30 cellular contexts compared by ENCODE assay signal in genomic region chr10:112820320-112820719, GRCh38.
"Had no signal": no experiment of that assay in that cellular context is flagged by ENCODE, and none has a peak within 500 bp of the region (broad histone marks: within the 10 kb centered on the region; RNA-seq: fewer than 3 reads in every experiment).

No MANE protein-coding gene starts in this region.

- H3K9me3 ChIP-seq: MG63 had no signal

- H3K27ac ChIP-seq: SJCRH30, SK-N-MC had no signal

- H3K27me3 Mint-ChIP-seq: activated CD4-positive, alpha-beta T cell treated with anti-CD3 and anti-CD28 coated beads for 36 hours; activated CD4-positive, alpha-beta T cell treated with anti-CD3 and anti-CD28 coated beads, Interleukin-2, amount 10 ng/mL, durations not matched to agents 7 days and 5 days; activated naive CD8-positive, alpha-beta T cell; activated naive CD8-positive, alpha-beta T cell treated with anti-CD3 and anti-CD28 coated beads, Interleukin-2, amount 50 U/mL, for 24 hours; activated T-cell treated with anti-CD3 and anti-CD28 coated beads, Interleukin-2, amount 50 U/mL, for 24 hours; brain had no signal

- H3K9me3 Mint-ChIP-seq: activated CD4-positive, alpha-beta T cell treated with anti-CD3 and anti-CD28 coated beads, Interleukin-2, amount 10 ng/mL, durations not matched to agents 7 days and 5 days; activated naive CD8-positive, alpha-beta T cell treated with anti-CD3 and anti-CD28 coated beads, Interleukin-2, amount 50 U/mL, for 24 hours; activated T-cell treated with anti-CD3 and anti-CD28 coated beads, Interleukin-2, amount 50 U/mL, for 24 hours; activated T-helper 2 cell treated with anti-CD3 and anti-CD28 coated beads, Interferon-gamma antibody, Interleukin-2, Interleukin-4, amounts not matched to agents 10 μg/mL and 5 μg/mL and 100 μg/mL, durations not matched to agents 14 hours and 24 hours and 36 hours; T-helper 1 cell treated with Interleukin-12 subunit alpha and Interleukin-12 subunit beta and Interleukin-4 antibody, amounts not matched to agents 30 μg/mL and 1 μg/mL, for 36 hours; T-helper 2 cell treated with Interferon-gamma antibody and Interleukin-4, amounts not matched to agents 5 μg/mL and 100 μg/mL, for 36 hours had no signal

- H3K4me1 Mint-ChIP-seq: activated CD4-positive, alpha-beta T cell treated with anti-CD3 and anti-CD28 coated beads for 36 hours had no signal

- DNase-seq: activated CD4-positive, alpha-beta T cell treated with anti-CD3 and anti-CD28 coated beads for 36 hours; activated CD4-positive, alpha-beta T cell treated with anti-CD3 and anti-CD28 coated beads, Interleukin-2, amount 10 ng/mL, durations not matched to agents 7 days and 5 days; activated CD4-positive, alpha-beta T cell treated with anti-CD3 and anti-CD28 coated beads, Interleukin-2, amount 50 U/mL, for 48 hours; activated CD8-positive, alpha-beta T cell treated with anti-CD3 and anti-CD28 coated beads, Interleukin-2, amount 10 ng/mL, durations not matched to agents 7 days and 5 days; activated gamma-delta T cell; activated naive CD4-positive, alpha-beta T cell treated with Interleukin-2 at 50 U/mL for 16 hours; activated naive CD8-positive, alpha-beta T cell treated with anti-CD3 and anti-CD28 coated beads, Interleukin-2, amount 50 U/mL, for 24 hours; activated T-cell treated with anti-CD3 and anti-CD28 coated beads, Interleukin-2, amount 50 U/mL, for 24 hours; anterior cingulate cortex; caudate nucleus; cerebellar nuclear complex; Kasumi-1; KG1; MG63; NCI-H1048; NCI-H1105 treated with DMSO at 0.1 percent for 48 hours; NCI-H1436; NCI-H1694; NCI-H2029; NCI-H510A treated with DMSO at 0.1 percent for 48 hours; NCI-H526 treated with DMSO at 0.1 percent for 48 hours; NCI-H774; SHP77; SJCRH30 had no signal

- H3K4me3 ChIP-seq: MG63, SJCRH30, SK-N-MC had no signal

- H3K27ac Mint-ChIP-seq: activated CD4-positive, alpha-beta T cell treated with anti-CD3 and anti-CD28 coated beads for 36 hours; activated CD4-positive, alpha-beta T cell treated with anti-CD3 and anti-CD28 coated beads, Interleukin-2, amount 10 ng/mL, durations not matched to agents 7 days and 5 days; activated CD8-positive, alpha-beta T cell treated with anti-CD3 and anti-CD28 coated beads, Interleukin-2, amount 10 ng/mL, durations not matched to agents 7 days and 5 days; activated naive CD8-positive, alpha-beta T cell; activated naive CD8-positive, alpha-beta T cell treated with anti-CD3 and anti-CD28 coated beads, Interleukin-2, amount 50 U/mL, for 24 hours; activated T-cell treated with anti-CD3 and anti-CD28 coated beads, Interleukin-2, amount 50 U/mL, for 24 hours; activated T-helper 2 cell treated with anti-CD3 and anti-CD28 coated beads, Interferon-gamma antibody, Interleukin-2, Interleukin-4, amounts not matched to agents 10 μg/mL and 5 μg/mL and 100 μg/mL, durations not matched to agents 14 hours and 24 hours and 36 hours; T-helper 1 cell treated with Interleukin-12 subunit alpha and Interleukin-12 subunit beta and Interleukin-4 antibody, amounts not matched to agents 30 μg/mL and 1 μg/mL, for 36 hours; T-helper 2 cell treated with Interferon-gamma antibody and Interleukin-4, amounts not matched to agents 5 μg/mL and 100 μg/mL, for 36 hours had no signal

- H3K4me3 Mint-ChIP-seq: activated CD4-positive, alpha-beta T cell treated with anti-CD3 and anti-CD28 coated beads for 36 hours; activated CD4-positive, alpha-beta T cell treated with anti-CD3 and anti-CD28 coated beads, Interleukin-2, amount 10 ng/mL, durations not matched to agents 7 days and 5 days; activated CD8-positive, alpha-beta T cell treated with anti-CD3 and anti-CD28 coated beads, Interleukin-2, amount 10 ng/mL, durations not matched to agents 7 days and 5 days; activated naive CD8-positive, alpha-beta T cell; activated naive CD8-positive, alpha-beta T cell treated with anti-CD3 and anti-CD28 coated beads, Interleukin-2, amount 50 U/mL, for 24 hours; activated T-cell treated with anti-CD3 and anti-CD28 coated beads, Interleukin-2, amount 50 U/mL, for 24 hours; brain; T-helper 1 cell treated with Interleukin-12 subunit alpha and Interleukin-12 subunit beta and Interleukin-4 antibody, amounts not matched to agents 30 μg/mL and 1 μg/mL, for 36 hours; T-helper 2 cell treated with Interferon-gamma antibody and Interleukin-4, amounts not matched to agents 5 μg/mL and 100 μg/mL, for 36 hours had no signal

- H3K36me3 ChIP-seq: MG63, SJCRH30 had no signal

- H3K27me3 ChIP-seq: MG63, SJCRH30 had no signal
